1 cellular context compared by ENCODE assay signal in genomic region chr15:78872155-78872971, GRCh38.
TF ChIP-seq lines count a peak whose summit lies in the region.

Gene MORF4L1 (plus strand): TSS chr15:78872890. CDS start chr15:78873018, 128 bp downstream.

TF ChIP-seq in HepG2, 621 proteins besides CTCF, POLR2A, EP300 and RAD21 (continued from another document and continues in another):
- TF ChIP-seq ZNF407 (CRISPR knock-in tag; IDR thresholded peaks at IDR 0.05; ENCODE audit: not compliant biosample characterization) (no peak), ZNF296 (CRISPR knock-in tag; conservative IDR thresholded peaks at IDR 0.05) (no peak), ZNF503 (CRISPR knock-in tag; IDR thresholded peaks at IDR 0.05) (no peak), HCFC1 (IDR thresholded peaks at IDR 0.05; ENCODE audit: low read depth, low read length) (peak; percentile 95), ZNF557 (CRISPR knock-in tag; IDR thresholded peaks at IDR 0.05) (no peak), ZFP82 (CRISPR knock-in tag; IDR thresholded peaks at IDR 0.05; ENCODE audit: borderline replicate concordance) (0 out of 2 replicates have a peak, but pooled peaks have one; percentile 16), SNAI1 (CRISPR knock-in tag; IDR thresholded peaks at IDR 0.05; ENCODE audit: borderline replicate concordance) (no peak), ZNF547 (CRISPR knock-in tag; IDR thresholded peaks at IDR 0.05) (no peak), CENPT (CRISPR knock-in tag; IDR thresholded peaks at IDR 0.05; ENCODE audit: low read depth) (no peak), ZNF574 (CRISPR knock-in tag; IDR thresholded peaks at IDR 0.05) (peak; percentile 39; the same call in 1 of the 2 replicates), PLRG1 (conservative IDR thresholded peaks at IDR 0.05) (no peak), ZBTB38 (CRISPR knock-in tag; IDR thresholded peaks at IDR 0.05) (peak; percentile 85; the same call in 1 of the 2 replicates), ZNF646 (CRISPR knock-in tag; IDR thresholded peaks at IDR 0.05) (no peak), ETV6 (CRISPR knock-in tag; conservative IDR thresholded peaks at IDR 0.05) (no peak), HOXA7 (CRISPR knock-in tag; IDR thresholded peaks at IDR 0.05) (no peak), CHD2 (IDR thresholded peaks at IDR 0.05; ENCODE audit: low read depth, low read length) (peak; percentile 82), GMEB1 (CRISPR knock-in tag; IDR thresholded peaks at IDR 0.05; ENCODE audit: borderline replicate concordance) (peak; percentile 84), ZNF34 (CRISPR knock-in tag; IDR thresholded peaks at IDR 0.05; ENCODE audit: borderline replicate concordance) (no peak), ZNF235 (CRISPR knock-in tag; IDR thresholded peaks at IDR 0.05; ENCODE audit: borderline replicate concordance) (no peak), ZNF329 (CRISPR knock-in tag; IDR thresholded peaks at IDR 0.05; ENCODE audit: low read depth) (0 out of 2 replicates have a peak, but pooled peaks have one; percentile 27), ZNF264 (CRISPR knock-in tag; IDR thresholded peaks at IDR 0.05) (no peak), ZNF468 (CRISPR knock-in tag; IDR thresholded peaks at IDR 0.05) (no peak), ZNF142 (CRISPR knock-in tag; IDR thresholded peaks at IDR 0.05) (no peak), SAFB2 (CRISPR knock-in tag; IDR thresholded peaks at IDR 0.05; ENCODE audit: borderline replicate concordance, low read depth) (no peak), KLF13 (CRISPR knock-in tag; IDR thresholded peaks at IDR 0.05) (no peak), ZNF230 (CRISPR knock-in tag; IDR thresholded peaks at IDR 0.05) (no peak), PPARG (CRISPR knock-in tag; conservative IDR thresholded peaks at IDR 0.05) (no peak)
